ENCODE assay signal across 13 cellular contexts in genomic region chr19:4329858-4330257, GRCh38. TPM values are rescaled to one million over a fixed set of nuclear protein-coding genes. Genes with fewer than 3 reads are reported as not detected.
A peak's percentile ranks its signal among the peaks of the same experiment; 100 is the strongest.
DNase-seq lines count a peak whose midpoint lies in the region; ATAC-seq, FAIRE-seq and TF ChIP-seq lines count a peak whose summit lies in the region.
"Had no signal": no experiment of that assay in that cellular context is flagged by ENCODE, and none has a peak within 500 bp of the region (broad histone marks: within the 10 kb centered on the region; RNA-seq: fewer than 3 reads in every experiment).

No MANE protein-coding gene starts in this region.

- peak overlapping the region; percentile 82; the same call in 1 of the 2 replicates for H3K4me2 ChIP-seq in K562 (ENCODE audit: insufficient read depth, low read length)
- H3K4me2 ChIP-seq: smooth muscle cell had no signal

- no peak overlapping the region for H2AFZ ChIP-seq in K562 (ENCODE audit: low read depth, low read length)

- no TSS peak for BruUV-seq in K562 (replicated peaks; lab: Mats Ljungman, UMichigan)

- in situ Hi-C loops in GM13976 (cut with MboI; ENCODE audit: low sequenced_read_pairs, unreplicated experiment): no loop called here
- in situ Hi-C loops in K562 (cut with MboI): no loop called here

- H3K9ac ChIP-seq in K562 (ENCODE audit: insufficient read depth in 1 of 2, low read depth in 2 of 2, low read length in 2 of 2): 0 out of 4 replicates have a peak overlapping the region, but pooled peaks of 1 of the 2 experiments have one; percentile 42

- H3K36me3 ChIP-seq in K562 (ENCODE audit: control insufficient read depth, insufficient read depth, low read length) (peaks cover 4% of the 10 kb centered on the region), stomach (no peaks in the 10 kb centered on the region)
- H3K36me3 ChIP-seq: SJSA1 had no signal

- CTCF ChIA-PET in K562 (lab: Yijun Ruan, JAX; ENCODE audit: low intra/inter-chr PET ratio): no interaction called here

- H3K4me1 ChIP-seq in K562 (replicated peaks in 1 of 2; ENCODE audit: control insufficient read depth in 2 of 2, insufficient read depth in 2 of 2, low read length in 2 of 2) (peaks cover 2 to 41% of the 10 kb centered on the region in 2 experiments; a peak in 3 of 5 replicates), stomach (peaks cover 21 to 29% (median 28%) of the 10 kb centered on the region in 4 donors)

- peaks cover 19% of the 10 kb centered on the region for H3K79me2 ChIP-seq in K562 (ENCODE audit: control insufficient read depth, insufficient read depth, low read length)

- no peak for FAIRE-seq in K562 (lab: Jason Lieb, UNC)
- FAIRE-seq: GM12878 had no signal

- H3K27me3 ChIP-seq in K562 (ENCODE audit: control insufficient read depth in 2 of 2, insufficient read depth in 2 of 2, low read length in 2 of 2) (no peaks in the 10 kb centered on the region; a peak in 1 of 5 replicates), stomach (peaks cover 0 to 39% (median 0%) of the 10 kb centered on the region in 3 donors)
- H3K27me3 ChIP-seq: body of pancreas, testis had no signal

- intact Hi-C loops in K562 (cut with micrococcal nuclease) (no loop called here), stomach (cut with DNase I; ENCODE audit: low total_unique reads) (no loop called here)

- no peak overlapping the region for H3K27ac ChIP-seq in K562 (ENCODE audit: extremely low read depth, low read depth, low read length)
- H3K27ac ChIP-seq in stomach: no peak overlapping the region
- H3K27ac ChIP-seq: body of pancreas, SJSA1, testis had no signal

- ATAC-seq in K562: no peak
- ATAC-seq: body of pancreas had no signal

- no peak for TF ChIP-seq RAD21 in K562 (CRISPR knock-in tag; conservative IDR thresholded peaks at IDR 0.05 in 1 of 2, IDR thresholded peaks at IDR 0.05 in 1 of 2)

- H4K20me1 ChIP-seq in K562 (replicated peaks; ENCODE audit: control insufficient read depth, insufficient read depth, low read length): peaks cover 7% of the 10 kb centered on the region; the same call in 1 of the 2 replicates
- H4K20me1 ChIP-seq: BLaER1 treated with 17β-estradiol and CSF1 and Interleukin-3, amounts not matched to agents 10 nM and 100 nM had no signal

- WGBS in K562 (ENCODE audit: insufficient coverage, low coverage, missing lambda C conversion rate): 92% methylated on average over 14 of the region's 19 CpGs
- WGBS in stomach, 5 donors: 88 to 98% (median 96%) methylated on average over 10 to 19 of the region's 19 CpGs

- POLR2A ChIA-PET in K562 (lab: Yijun Ruan, JAX): interaction anchor here (0.8 to 0.9 kb wide), 2 partner anchors 9 to 14 kb away, joined by 3 read pairs; partner anchors contain the start of gene MPND

- TF ChIP-seq POLR2A in K562 (conservative IDR thresholded peaks at IDR 0.05) (no peak), stomach (IDR thresholded peaks at IDR 0.05) (no peak)

- H3K9me3 ChIP-seq in K562 (replicated peaks; ENCODE audit: control insufficient read depth, insufficient read depth, low read depth, low read length) (no peaks in the 10 kb centered on the region), stomach (no peaks in the 10 kb centered on the region)
- H3K9me3 ChIP-seq: body of pancreas, SJSA1, testis had no signal

- no peak for TF ChIP-seq EP300 in K562 (IDR thresholded peaks at IDR 0.05; ENCODE audit: low read length)
- TF ChIP-seq EP300 in stomach (IDR thresholded peaks at IDR 0.05): no peak

- H3K4me3 ChIP-seq in K562 (no peak overlapping the region), stomach (no peak overlapping the region)
- H3K4me3 ChIP-seq: body of pancreas, SJSA1, smooth muscle cell had no signal

- H3K9me1 ChIP-seq in K562 (ENCODE audit: control insufficient read depth, insufficient read depth, low read length): no peaks in the 10 kb centered on the region

- DNase-seq in GM13976 (ENCODE audit: low spot score) (peak; percentile 7), K562 (ENCODE audit: extremely low read depth in 1 of 4, low spot score in 3 of 4) (no peak), stomach (no peak), NCI-H187 treated with DMSO at 0.1 percent for 48 hours (lab: John Stamatoyannopoulos, UW) (no peak)
- DNase-seq: effector memory CD4-positive, alpha-beta T cell; foreskin fibroblast; testis had no signal

- TF ChIP-seq CTCF in GM13976 (IDR thresholded peaks at IDR 0.05; ENCODE audit: borderline replicate concordance, control extremely low read depth, extremely low read depth, insufficient read depth, missing control alignments): no peak
- TF ChIP-seq CTCF in K562 (IDR thresholded peaks at IDR 0.05 in 2 of 3, conservative IDR thresholded peaks at IDR 0.05 in 1 of 3; ENCODE audit: insufficient read depth in 2 of 3, low read depth in 1 of 3, low read length in 3 of 3): no peak
- no peak for TF ChIP-seq CTCF in stomach (IDR thresholded peaks at IDR 0.05)

RNA-seq across cellular contexts. Expression of gene STAP2, which starts 8.8 kb away (rescaled TPM):
- 2.7 and 6.6 TPM in 2 replicates for total RNA-seq in K562 (2011; cell fraction: chromatin; rRNA removed; ENCODE audit: low replicate concordance)
- total RNA-seq in K562 (2011; cell fraction: nucleolus; rRNA removed): 8.7 and 10.8 TPM in 2 replicates
- 4.0 and 6.0 TPM in 2 replicates for total RNA-seq in K562 (2011; cell fraction: nucleoplasm; rRNA removed)
- total RNA-seq in K562 (2014; rRNA removed) (4.3 and 7.8 TPM in 2 replicates), K562 (2014; rRNA removed; fragmentation: Illumina TruSeq; extraction: Trizol) (2.3 and 3.9 TPM in 2 replicates), K562 (2015; rRNA removed; fragmentation: Illumina TruSeq; extraction: Trizol) (3.5 and 4.5 TPM in 2 replicates), K562 (2021) (5.7 and 8.2 TPM in 2 replicates), stomach (100 to 1,000 TPM in 1 of 5 donors, 10 to 100 TPM in 3, not detected in 1; 20.7 to 250 (median 35.1) TPM)
- polyA plus RNA-seq in K562 (2011; rRNA removed) (4.3 and 4.7 TPM in 2 replicates), K562 (2014; fragmentation: Illumina TruSeq; extraction: Trizol) (5.3 and 5.4 TPM in 2 replicates), K562 (2014; fragmentation: Nextera tagmentation; extraction: Ambion mirVana) (1 to 10 TPM; 1.2 to 3.6 TPM), K562 (2014; rRNA removed) (5.8 and 9.8 TPM in 2 replicates), stomach (10 to 100 TPM; 32.7 to 70.8 (median 52.4) TPM)
- 5.4 and 13.5 TPM in 2 replicates for polyA plus RNA-seq in K562 (2011; cell fraction: cytosol; rRNA removed)
- 5.6 and 10.5 TPM in 2 replicates for polyA plus RNA-seq in K562 (2011; cell fraction: nucleus; rRNA removed)
- 1.4 and 4.8 TPM in 2 replicates for polyA plus RNA-seq in K562 (2012)
- polyA minus RNA-seq in K562 (2011; rRNA and poly(A)+ RNA removed): 1.2 and 3.1 TPM in 2 replicates
- polyA minus RNA-seq in K562 (2011; cell fraction: cytosol; rRNA and poly(A)+ RNA removed): 2.0 and 2.6 TPM in 2 replicates
- 1.1 and 3.2 TPM in 2 replicates for polyA minus RNA-seq in K562 (2011; cell fraction: nucleus; rRNA and poly(A)+ RNA removed)

RNA-seq across cellular contexts. Expression of gene MPND, which starts 13.5 kb away (rescaled TPM):
- 6.5 and 16.7 TPM in 2 replicates for total RNA-seq in K562 (2011; cell fraction: chromatin; rRNA removed; ENCODE audit: low replicate concordance)
- 12.6 and 12.8 TPM in 2 replicates for total RNA-seq in K562 (2011; cell fraction: nucleolus; rRNA removed)
- total RNA-seq in K562 (2011; cell fraction: nucleoplasm; rRNA removed): 6.2 and 6.5 TPM in 2 replicates
- total RNA-seq in K562 (2014; rRNA removed) (3.6 and 5.7 TPM in 2 replicates), K562 (2014; rRNA removed; fragmentation: Illumina TruSeq; extraction: Trizol) (1.5 and 1.9 TPM in 2 replicates), K562 (2015; rRNA removed; fragmentation: Illumina TruSeq; extraction: Trizol) (7.8 and 8.0 TPM in 2 replicates), K562 (2021) (14.0 and 16.2 TPM in 2 replicates), stomach (10 to 100 TPM in 2 of 5 donors, 1 to 10 TPM in 3; 2.2 to 24.5 (median 8.3) TPM)
- polyA plus RNA-seq in K562 (2011; rRNA removed) (3.9 and 4.3 TPM in 2 replicates), K562 (2014; fragmentation: Illumina TruSeq; extraction: Trizol) (5.5 and 7.6 TPM in 2 replicates), K562 (2014; fragmentation: Nextera tagmentation; extraction: Ambion mirVana) (1 to 10 TPM in 1 of 2 experiments, under 1 TPM in 1; 0.25 to 1.3 TPM), K562 (2014; rRNA removed) (5.7 and 9.4 TPM in 2 replicates), stomach (10 to 100 TPM; 20.4 to 25.0 (median 22.0) TPM)
- polyA plus RNA-seq in K562 (2011; cell fraction: cytosol; rRNA removed): 4.7 and 8.9 TPM in 2 replicates
- 4.8 and 7.2 TPM in 2 replicates for polyA plus RNA-seq in K562 (2011; cell fraction: nucleus; rRNA removed)
- 13.5 and 16.5 TPM in 2 replicates for polyA plus RNA-seq in K562 (2012)
- 1.3 and 1.9 TPM in 2 replicates for polyA minus RNA-seq in K562 (2011; rRNA and poly(A)+ RNA removed)
- 8.7 and 9.4 TPM in 2 replicates for polyA minus RNA-seq in K562 (2011; cell fraction: cytosol; rRNA and poly(A)+ RNA removed)
- 3.2 and 4.0 TPM in 2 replicates for polyA minus RNA-seq in K562 (2011; cell fraction: nucleus; rRNA and poly(A)+ RNA removed)

RNA-seq across cellular contexts. Expression of gene FSD1, which starts 25.5 kb away (rescaled TPM):
- 1.8 and 3.1 TPM in 2 replicates for total RNA-seq in K562 (2011; cell fraction: chromatin; rRNA removed; ENCODE audit: low replicate concordance)
- 1.7 and 2.8 TPM in 2 replicates for total RNA-seq in K562 (2011; cell fraction: nucleolus; rRNA removed)
- total RNA-seq in K562 (2011; cell fraction: nucleoplasm; rRNA removed): 0.92 and 1.4 TPM in 2 replicates
- 0.65 and 0.77 TPM in 2 replicates for total RNA-seq in K562 (2014; rRNA removed)
- 0.73 and 0.80 TPM in 2 replicates for total RNA-seq in K562 (2014; rRNA removed; fragmentation: Illumina TruSeq; extraction: Trizol)
- total RNA-seq in K562 (2015; rRNA removed; fragmentation: Illumina TruSeq; extraction: Trizol): 0.49 and 0.69 TPM in 2 replicates
- total RNA-seq in K562 (2021): 1.4 and 1.5 TPM in 2 replicates
- 0.87 and 1.2 TPM in 2 replicates for polyA plus RNA-seq in K562 (2011; rRNA removed)
- 0.44 and 3.4 TPM in 2 replicates for polyA plus RNA-seq in K562 (2011; cell fraction: cytosol; rRNA removed)
- polyA plus RNA-seq in K562 (2011; cell fraction: nucleus; rRNA removed): 2.1 and 3.7 TPM in 2 replicates
- polyA plus RNA-seq in K562 (2012): 0.44 and 1.0 TPM in 2 replicates
- 0.29 and 1.9 TPM in 2 replicates for polyA plus RNA-seq in K562 (2014; fragmentation: Illumina TruSeq; extraction: Trizol)
- under 1 TPM in 1 of 2 experiments, not detected in 1; 0.11 TPM for polyA plus RNA-seq in K562 (2014; fragmentation: Nextera tagmentation; extraction: Ambion mirVana)
- polyA plus RNA-seq in K562 (2014; rRNA removed): 0.78 and 1.1 TPM in 2 replicates
- polyA minus RNA-seq in K562 (2011; rRNA and poly(A)+ RNA removed): 0.33 and 0.49 TPM in 2 replicates
- not detected in 2 replicates for polyA minus RNA-seq in K562 (2011; cell fraction: cytosol; rRNA and poly(A)+ RNA removed)
- polyA minus RNA-seq in K562 (2011; cell fraction: nucleus; rRNA and poly(A)+ RNA removed): 0.22 and 0.81 TPM in 2 replicates
- 10 to 100 TPM in 1 of 5 donors, 1 to 10 TPM in 2, not detected in 2; 1.1 to 12.5 (median 2.3) TPM for total RNA-seq in stomach
- 1 to 10 TPM in 1 of 3 donors, under 1 TPM in 1, not detected in 1; 0.31 to 1.3 TPM for polyA plus RNA-seq in stomach
- total RNA-seq: body of pancreas, omental fat pad had no signal

RNA-seq across cellular contexts. Expression of gene TMIGD2, which starts 27.7 kb away (rescaled TPM):
- total RNA-seq in K562 (2011; cell fraction: chromatin; rRNA removed; ENCODE audit: low replicate concordance): not detected in 2 replicates
- not detected in 2 replicates for total RNA-seq in K562 (2011; cell fraction: nucleolus; rRNA removed)
- not detected in 2 replicates for total RNA-seq in K562 (2011; cell fraction: nucleoplasm; rRNA removed)
- total RNA-seq in K562 (2014; rRNA removed) (not detected in 2 replicates), K562 (2014; rRNA removed; fragmentation: Illumina TruSeq; extraction: Trizol) (not detected in 2 replicates), K562 (2015; rRNA removed; fragmentation: Illumina TruSeq; extraction: Trizol) (not detected in 2 replicates), K562 (2021) (not detected in 2 replicates), stomach (1 to 10 TPM in 1 of 5 donors, not detected in 4; 1.1 TPM)
- polyA plus RNA-seq in K562 (2011; rRNA removed) (not detected in 2 replicates), K562 (2014; fragmentation: Illumina TruSeq; extraction: Trizol) (not detected in 2 replicates), K562 (2014; fragmentation: Nextera tagmentation; extraction: Ambion mirVana) (not detected), K562 (2014; rRNA removed) (not detected in 2 replicates), stomach (under 1 TPM in 1 of 3 donors, not detected in 2; 0.55 TPM)
- 0.06 TPM in 1 of 2 replicates, not detected in the other for polyA plus RNA-seq in K562 (2011; cell fraction: cytosol; rRNA removed)
- not detected in 2 replicates for polyA plus RNA-seq in K562 (2011; cell fraction: nucleus; rRNA removed)
- 0.10 and 0.18 TPM in 2 replicates for polyA plus RNA-seq in K562 (2012)
- not detected in 2 replicates for polyA minus RNA-seq in K562 (2011; rRNA and poly(A)+ RNA removed)
- polyA minus RNA-seq in K562 (2011; cell fraction: cytosol; rRNA and poly(A)+ RNA removed): not detected in 2 replicates
- polyA minus RNA-seq in K562 (2011; cell fraction: nucleus; rRNA and poly(A)+ RNA removed): not detected in 2 replicates
- total RNA-seq: body of pancreas, SJSA1, smooth muscle cell had no signal
- polyA plus RNA-seq: smooth muscle cell had no signal

RNA-seq across cellular contexts. Expression of gene SHD, which starts 50.8 kb away (rescaled TPM):
- 0.42 TPM in 1 of 2 replicates, not detected in the other for total RNA-seq in K562 (2011; cell fraction: chromatin; rRNA removed; ENCODE audit: low replicate concordance)
- not detected in 2 replicates for total RNA-seq in K562 (2011; cell fraction: nucleolus; rRNA removed)
- total RNA-seq in K562 (2011; cell fraction: nucleoplasm; rRNA removed): not detected in 2 replicates
- total RNA-seq in K562 (2014; rRNA removed): 0.33 TPM in 1 of 2 replicates, not detected in the other
- total RNA-seq in K562 (2014; rRNA removed; fragmentation: Illumina TruSeq; extraction: Trizol): not detected in 2 replicates
- total RNA-seq in K562 (2015; rRNA removed; fragmentation: Illumina TruSeq; extraction: Trizol): 0.15 TPM in 1 of 2 replicates, not detected in the other
- total RNA-seq in K562 (2021): 0.38 and 0.62 TPM in 2 replicates
- polyA plus RNA-seq in K562 (2011; rRNA removed): 0.22 TPM in 1 of 2 replicates, not detected in the other
- polyA plus RNA-seq in K562 (2011; cell fraction: cytosol; rRNA removed): 0.21 and 0.49 TPM in 2 replicates
- 0.36 and 0.90 TPM in 2 replicates for polyA plus RNA-seq in K562 (2011; cell fraction: nucleus; rRNA removed)
- 0.78 and 1.4 TPM in 2 replicates for polyA plus RNA-seq in K562 (2012)
- polyA plus RNA-seq in K562 (2014; fragmentation: Illumina TruSeq; extraction: Trizol): 0.42 TPM in 1 of 2 replicates, not detected in the other
- polyA plus RNA-seq in K562 (2014; fragmentation: Nextera tagmentation; extraction: Ambion mirVana): under 1 TPM; 0.13 to 0.18 TPM
- 0.05 and 0.13 TPM in 2 replicates for polyA plus RNA-seq in K562 (2014; rRNA removed)
- not detected in 2 replicates for polyA minus RNA-seq in K562 (2011; rRNA and poly(A)+ RNA removed)
- not detected in 2 replicates for polyA minus RNA-seq in K562 (2011; cell fraction: cytosol; rRNA and poly(A)+ RNA removed)
- polyA minus RNA-seq in K562 (2011; cell fraction: nucleus; rRNA and poly(A)+ RNA removed): not detected in 2 replicates
- 1 to 10 TPM in 1 of 5 donors, not detected in 4; 7.0 TPM for total RNA-seq in stomach
- not detected for polyA plus RNA-seq in stomach
- total RNA-seq: body of pancreas, GM12878, SJSA1, smooth muscle cell had no signal
- polyA plus RNA-seq: smooth muscle cell had no signal
